In the genomic region with DNA sequence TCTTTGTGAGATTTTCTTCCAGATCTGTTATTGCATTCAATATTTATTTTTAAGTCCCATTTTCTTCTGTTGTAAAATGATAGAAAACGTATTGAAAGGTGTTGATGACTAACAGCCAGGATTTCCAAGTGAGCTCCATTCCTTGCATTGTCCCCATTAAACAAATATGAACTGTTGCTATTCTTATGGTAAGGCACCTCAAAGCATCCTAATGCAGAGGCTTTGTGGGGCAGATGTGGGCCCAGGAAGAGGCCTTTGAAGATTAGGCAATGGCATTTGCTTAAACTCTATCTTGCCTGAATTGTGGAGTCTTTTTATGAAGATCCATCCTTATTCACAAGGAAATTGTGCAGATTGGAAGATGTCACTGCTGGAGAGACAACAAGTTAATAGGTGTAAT, we compare ENCODE assay signal across 19 cellular contexts. TPM values are rescaled to one million over a fixed set of nuclear protein-coding genes. Genes with fewer than 3 reads are reported as not detected.
"Had no signal": no experiment of that assay in that cellular context is flagged by ENCODE, and none has a peak within 500 bp of the region (broad histone marks: within the 10 kb centered on the region; RNA-seq: fewer than 3 reads in every experiment).

No MANE protein-coding gene starts in this region.

- H3K27ac ChIP-seq: adrenal gland, esophagus muscularis mucosa, heart right ventricle, sigmoid colon, spleen, WERI-Rb-1 had no signal

- H3K27me3 ChIP-seq: adrenal gland, esophagus muscularis mucosa, heart right ventricle, spleen had no signal

- H3K27ac Mint-ChIP-seq: activated naive CD4-positive, alpha-beta T cell treated with anti-CD3 and anti-CD28 coated beads, Interleukin-2, amount 50 U/mL, for 72 hours; activated T-cell treated with anti-CD3 and anti-CD28 coated beads, Interleukin-2, amount 50 U/mL, for 72 hours; dendritic cell treated with granulocyte-macrophage colony-stimulating factor and Interleukin-4, amounts not matched to agents 40 ng/mL and 50 ng/mL, for 4 days; naive thymus-derived CD4-positive, alpha-beta T cell; stimulated activated naive B cell treated with anti-CD40 and anti-IgM and Interleukin-4, amounts not matched to agents 10 μg/mL and 1 μg/mL and 100 μg/mL, for 72 hours had no signal

- H3K4me3 Mint-ChIP-seq: activated T-cell treated with anti-CD3 and anti-CD28 coated beads, Interleukin-2, amount 50 U/mL, for 72 hours; dendritic cell treated with granulocyte-macrophage colony-stimulating factor and Interleukin-4, amounts not matched to agents 40 ng/mL and 50 ng/mL, for 4 days; naive thymus-derived CD4-positive, alpha-beta T cell; stimulated activated naive B cell treated with anti-CD40 and anti-IgM and Interleukin-4, amounts not matched to agents 10 μg/mL and 1 μg/mL and 100 μg/mL, for 72 hours had no signal

- H3K4me1 ChIP-seq: sigmoid colon had no signal

- ATAC-seq: activated naive CD4-positive, alpha-beta T cell treated with anti-CD3 and anti-CD28 coated beads, Interleukin-2, amount 50 U/mL, for 72 hours; activated T-cell treated with anti-CD3 and anti-CD28 coated beads, Interleukin-2, amount 50 U/mL, for 72 hours; naive thymus-derived CD4-positive, alpha-beta T cell; stimulated activated naive B cell treated with anti-CD40 and anti-IgM and Interleukin-4, amounts not matched to agents 10 μg/mL and 1 μg/mL and 100 μg/mL, for 72 hours had no signal

- H3K4me3 ChIP-seq: adrenal gland, esophagus muscularis mucosa, heart right ventricle, sigmoid colon, spleen had no signal

- H3K36me3 Mint-ChIP-seq: activated naive CD4-positive, alpha-beta T cell treated with anti-CD3 and anti-CD28 coated beads, Interleukin-2, amount 50 U/mL, for 72 hours; stimulated activated naive B cell treated with anti-CD40 and anti-IgM and Interleukin-4, amounts not matched to agents 10 μg/mL and 1 μg/mL and 100 μg/mL, for 72 hours had no signal

- DNase-seq: activated CD4-positive, alpha-beta T cell treated with anti-CD3 and anti-CD28 coated beads, Interleukin-2, amount 50 U/mL, for 4 hours; activated gamma-delta T cell; activated T-cell treated with anti-CD3 and anti-CD28 coated beads, Interleukin-2, amount 50 U/mL, for 72 hours; adrenal gland; cerebellar nuclear complex; effector CD8-positive, alpha-beta T cell; heart right ventricle; mesenchymal stem cell; naive thymus-derived CD4-positive, alpha-beta T cell; sigmoid colon; spleen; stimulated activated CD4-positive, alpha-beta T cell treated with anti-CD3 and anti-CD28 coated beads, Interleukin-4, amount 100 ng/mL, for 4 hours; stimulated activated naive B cell treated with anti-CD40 and anti-IgM and Interleukin-4, amounts not matched to agents 10 μg/mL and 1 μg/mL and 100 μg/mL, for 72 hours; SW 1271; WERI-Rb-1 had no signal

- H3K9me3 Mint-ChIP-seq: activated naive CD4-positive, alpha-beta T cell treated with anti-CD3 and anti-CD28 coated beads, Interleukin-2, amount 50 U/mL, for 72 hours; activated T-cell treated with anti-CD3 and anti-CD28 coated beads, Interleukin-2, amount 50 U/mL, for 72 hours; dendritic cell treated with granulocyte-macrophage colony-stimulating factor and Interleukin-4, amounts not matched to agents 40 ng/mL and 50 ng/mL, for 4 days; naive thymus-derived CD4-positive, alpha-beta T cell; stimulated activated naive B cell treated with anti-CD40 and anti-IgM and Interleukin-4, amounts not matched to agents 10 μg/mL and 1 μg/mL and 100 μg/mL, for 72 hours had no signal

- H3K9me3 ChIP-seq: adrenal gland, esophagus muscularis mucosa, heart right ventricle, sigmoid colon, spleen had no signal

- H3K36me3 ChIP-seq: adrenal gland, esophagus muscularis mucosa, heart right ventricle, sigmoid colon, spleen, WERI-Rb-1 had no signal

RNA-seq across cellular contexts. Expression of a gene that starts 38.9 kb away (rescaled TPM):
- total RNA-seq: bronchial epithelial cell had no signal
- polyA plus RNA-seq: naive thymus-derived CD4-positive, alpha-beta T cell had no signal
